In the genomic region with DNA sequence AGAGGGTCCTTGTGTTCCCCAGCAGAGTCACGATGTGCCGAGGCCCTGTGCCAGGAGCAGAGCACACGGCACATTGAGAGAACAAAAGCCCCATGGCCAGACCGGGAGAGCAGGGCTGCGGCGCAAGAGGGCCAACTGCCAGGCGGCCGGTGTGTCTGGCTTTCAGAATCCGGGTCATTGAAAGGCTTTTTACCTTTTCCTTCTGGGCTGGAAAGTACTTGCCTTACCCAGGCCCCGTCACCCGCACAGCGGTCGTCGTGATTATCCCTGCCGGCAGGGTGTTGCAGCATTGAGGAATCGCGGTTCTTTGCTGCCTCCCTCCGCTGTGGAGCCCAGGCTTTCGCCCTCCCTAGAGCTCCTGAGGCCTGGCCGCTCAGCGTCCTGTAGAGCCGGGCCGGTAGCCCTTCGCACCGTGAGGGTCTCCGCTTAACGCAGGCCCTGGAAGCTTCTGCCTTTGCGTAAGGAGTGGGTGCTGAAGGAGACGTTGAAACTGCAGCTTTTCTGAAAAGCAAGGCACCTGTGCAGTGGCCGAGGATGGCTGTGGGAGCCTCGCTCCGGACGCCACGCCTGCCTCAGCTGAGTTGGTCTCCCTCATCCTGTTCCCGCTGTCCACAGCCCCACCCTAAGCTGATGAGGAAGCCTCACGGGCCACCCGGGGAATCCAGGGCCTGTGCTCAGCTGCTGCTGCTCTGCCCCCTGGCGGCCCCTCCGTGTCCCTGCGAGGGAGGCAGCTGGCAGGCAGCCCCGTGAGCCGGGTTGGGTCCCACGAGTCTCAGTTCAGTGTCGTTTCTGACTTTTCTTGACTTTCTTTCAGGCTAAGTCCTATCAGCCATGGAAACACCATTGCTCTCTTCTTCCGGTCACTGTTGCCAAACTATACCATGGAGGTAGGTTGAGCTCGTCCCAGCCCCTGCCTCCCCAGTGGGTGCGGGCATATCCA, we compare ENCODE assay signal across 1 cellular context.
TF ChIP-seq lines count a peak whose summit lies in the region.

No MANE protein-coding gene starts in this region.

TF ChIP-seq in HepG2, 621 proteins besides CTCF, POLR2A, EP300 and RAD21 (continued from another document and continues in another):
- TF ChIP-seq, protein P1, sequence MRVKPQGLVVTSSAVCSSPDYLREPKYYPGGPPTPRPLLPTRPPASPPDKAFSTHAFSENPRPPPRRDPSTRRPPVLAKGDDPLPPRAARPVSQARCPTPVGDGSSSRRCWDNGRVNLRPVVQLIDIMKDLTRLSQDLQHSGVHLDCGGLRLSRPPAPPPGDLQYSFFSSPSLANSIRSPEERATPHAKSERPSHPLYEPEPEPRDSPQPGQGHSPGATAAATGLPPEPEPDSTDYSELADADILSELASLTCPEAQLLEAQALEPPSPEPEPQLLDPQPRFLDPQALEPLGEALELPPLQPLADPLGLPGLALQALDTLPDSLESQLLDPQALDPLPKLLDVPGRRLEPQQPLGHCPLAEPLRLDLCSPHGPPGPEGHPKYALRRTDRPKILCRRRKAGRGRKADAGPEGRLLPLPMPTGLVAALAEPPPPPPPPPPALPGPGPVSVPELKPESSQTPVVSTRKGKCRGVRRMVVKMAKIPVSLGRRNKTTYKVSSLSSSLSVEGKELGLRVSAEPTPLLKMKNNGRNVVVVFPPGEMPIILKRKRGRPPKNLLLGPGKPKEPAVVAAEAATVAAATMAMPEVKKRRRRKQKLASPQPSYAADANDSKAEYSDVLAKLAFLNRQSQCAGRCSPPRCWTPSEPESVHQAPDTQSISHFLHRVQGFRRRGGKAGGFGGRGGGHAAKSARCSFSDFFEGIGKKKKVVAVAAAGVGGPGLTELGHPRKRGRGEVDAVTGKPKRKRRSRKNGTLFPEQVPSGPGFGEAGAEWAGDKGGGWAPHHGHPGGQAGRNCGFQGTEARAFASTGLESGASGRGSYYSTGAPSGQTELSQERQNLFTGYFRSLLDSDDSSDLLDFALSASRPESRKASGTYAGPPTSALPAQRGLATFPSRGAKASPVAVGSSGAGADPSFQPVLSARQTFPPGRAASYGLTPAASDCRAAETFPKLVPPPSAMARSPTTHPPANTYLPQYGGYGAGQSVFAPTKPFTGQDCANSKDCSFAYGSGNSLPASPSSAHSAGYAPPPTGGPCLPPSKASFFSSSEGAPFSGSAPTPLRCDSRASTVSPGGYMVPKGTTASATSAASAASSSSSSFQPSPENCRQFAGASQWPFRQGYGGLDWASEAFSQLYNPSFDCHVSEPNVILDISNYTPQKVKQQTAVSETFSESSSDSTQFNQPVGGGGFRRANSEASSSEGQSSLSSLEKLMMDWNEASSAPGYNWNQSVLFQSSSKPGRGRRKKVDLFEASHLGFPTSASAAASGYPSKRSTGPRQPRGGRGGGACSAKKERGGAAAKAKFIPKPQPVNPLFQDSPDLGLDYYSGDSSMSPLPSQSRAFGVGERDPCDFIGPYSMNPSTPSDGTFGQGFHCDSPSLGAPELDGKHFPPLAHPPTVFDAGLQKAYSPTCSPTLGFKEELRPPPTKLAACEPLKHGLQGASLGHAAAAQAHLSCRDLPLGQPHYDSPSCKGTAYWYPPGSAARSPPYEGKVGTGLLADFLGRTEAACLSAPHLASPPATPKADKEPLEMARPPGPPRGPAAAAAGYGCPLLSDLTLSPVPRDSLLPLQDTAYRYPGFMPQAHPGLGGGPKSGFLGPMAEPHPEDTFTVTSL (CRISPR knock-in tag; IDR thresholded peaks at IDR 0.05; ENCODE audit: borderline replicate concordance) = no peak
- TF ChIP-seq, protein P2, sequence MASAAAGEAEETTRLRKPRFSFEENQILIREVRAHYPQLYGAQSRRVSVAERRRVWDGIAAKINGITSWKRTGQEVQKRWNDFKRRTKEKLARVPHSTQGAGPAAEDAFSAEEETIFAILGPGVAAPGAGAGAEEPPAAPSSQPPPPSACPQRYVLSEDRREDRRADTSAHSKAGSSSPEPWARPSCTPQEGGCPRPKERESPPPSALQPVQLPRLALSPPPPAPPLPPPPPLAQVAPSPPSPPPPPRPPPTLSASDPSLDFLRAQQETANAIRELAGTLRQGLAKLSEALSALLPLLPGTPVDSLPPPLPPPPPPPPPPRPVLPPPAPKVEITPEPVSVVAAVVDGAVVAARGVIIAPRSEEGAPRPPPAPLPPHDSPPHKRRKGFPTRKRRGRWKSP (CRISPR knock-in tag; IDR thresholded peaks at IDR 0.05) = no peak
- TF ChIP-seq ZNF354B (CRISPR knock-in tag; IDR thresholded peaks at IDR 0.05) = no peak
- TF ChIP-seq HMGA1 (CRISPR knock-in tag; conservative IDR thresholded peaks at IDR 0.05) = no peak
- no peak for TF ChIP-seq ZNF3 (CRISPR knock-in tag; IDR thresholded peaks at IDR 0.05)
- TF ChIP-seq, protein P3, sequence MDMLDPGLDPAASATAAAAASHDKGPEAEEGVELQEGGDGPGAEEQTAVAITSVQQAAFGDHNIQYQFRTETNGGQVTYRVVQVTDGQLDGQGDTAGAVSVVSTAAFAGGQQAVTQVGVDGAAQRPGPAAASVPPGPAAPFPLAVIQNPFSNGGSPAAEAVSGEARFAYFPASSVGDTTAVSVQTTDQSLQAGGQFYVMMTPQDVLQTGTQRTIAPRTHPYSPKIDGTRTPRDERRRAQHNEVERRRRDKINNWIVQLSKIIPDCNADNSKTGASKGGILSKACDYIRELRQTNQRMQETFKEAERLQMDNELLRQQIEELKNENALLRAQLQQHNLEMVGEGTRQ (IDR thresholded peaks at IDR 0.05; ENCODE audit: low read depth, low read length) = no peak
- TF ChIP-seq, protein P3 (CRISPR knock-in tag; IDR thresholded peaks at IDR 0.05; ENCODE audit: borderline replicate concordance) = no peak
- TF ChIP-seq ZNF792 (CRISPR knock-in tag; IDR thresholded peaks at IDR 0.05) = no peak
- peak; percentile 22; the same call in 1 of the 2 replicates for TF ChIP-seq SRY (CRISPR knock-in tag; IDR thresholded peaks at IDR 0.05)
- TF ChIP-seq ZNF468 (CRISPR knock-in tag; IDR thresholded peaks at IDR 0.05) = no peak
- no peak for TF ChIP-seq ZSCAN30 (CRISPR knock-in tag; IDR thresholded peaks at IDR 0.05)
- TF ChIP-seq ZNF607 (CRISPR knock-in tag; IDR thresholded peaks at IDR 0.05; ENCODE audit: borderline replicate concordance) = no peak
- TF ChIP-seq, protein P4, sequence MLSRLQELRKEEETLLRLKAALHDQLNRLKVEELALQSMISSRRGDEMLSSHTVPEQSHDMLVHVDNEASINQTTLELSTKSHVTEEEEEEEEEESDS (CRISPR knock-in tag; IDR thresholded peaks at IDR 0.05; ENCODE audit: borderline replicate concordance) = no peak
- TF ChIP-seq ADNP (CRISPR knock-in tag; IDR thresholded peaks at IDR 0.05) = no peak
- TF ChIP-seq, protein P5, sequence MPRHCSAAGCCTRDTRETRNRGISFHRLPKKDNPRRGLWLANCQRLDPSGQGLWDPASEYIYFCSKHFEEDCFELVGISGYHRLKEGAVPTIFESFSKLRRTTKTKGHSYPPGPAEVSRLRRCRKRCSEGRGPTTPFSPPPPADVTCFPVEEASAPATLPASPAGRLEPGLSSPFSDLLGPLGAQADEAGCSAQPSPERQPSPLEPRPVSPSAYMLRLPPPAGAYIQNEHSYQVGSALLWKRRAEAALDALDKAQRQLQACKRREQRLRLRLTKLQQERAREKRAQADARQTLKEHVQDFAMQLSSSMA (CRISPR knock-in tag; IDR thresholded peaks at IDR 0.05) = no peak
- TF ChIP-seq CBX1 (IDR thresholded peaks at IDR 0.05; ENCODE audit: low read depth) = no peak
- TF ChIP-seq, protein P6, sequence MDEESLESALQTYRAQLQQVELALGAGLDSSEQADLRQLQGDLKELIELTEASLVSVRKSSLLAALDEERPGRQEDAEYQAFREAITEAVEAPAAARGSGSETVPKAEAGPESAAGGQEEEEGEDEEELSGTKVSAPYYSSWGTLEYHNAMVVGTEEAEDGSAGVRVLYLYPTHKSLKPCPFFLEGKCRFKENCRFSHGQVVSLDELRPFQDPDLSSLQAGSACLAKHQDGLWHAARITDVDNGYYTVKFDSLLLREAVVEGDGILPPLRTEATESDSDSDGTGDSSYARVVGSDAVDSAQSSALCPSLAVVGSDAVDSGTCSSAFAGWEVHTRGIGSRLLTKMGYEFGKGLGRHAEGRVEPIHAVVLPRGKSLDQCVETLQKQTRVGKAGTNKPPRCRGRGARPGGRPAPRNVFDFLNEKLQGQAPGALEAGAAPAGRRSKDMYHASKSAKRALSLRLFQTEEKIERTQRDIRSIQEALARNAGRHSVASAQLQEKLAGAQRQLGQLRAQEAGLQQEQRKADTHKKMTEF (CRISPR knock-in tag; IDR thresholded peaks at IDR 0.05) = peak; percentile 52; the same call in 1 of the 2 replicates
- no peak for TF ChIP-seq ZBTB8A (CRISPR knock-in tag; IDR thresholded peaks at IDR 0.05; ENCODE audit: borderline replicate concordance, low read depth)
- TF ChIP-seq, protein P7, sequence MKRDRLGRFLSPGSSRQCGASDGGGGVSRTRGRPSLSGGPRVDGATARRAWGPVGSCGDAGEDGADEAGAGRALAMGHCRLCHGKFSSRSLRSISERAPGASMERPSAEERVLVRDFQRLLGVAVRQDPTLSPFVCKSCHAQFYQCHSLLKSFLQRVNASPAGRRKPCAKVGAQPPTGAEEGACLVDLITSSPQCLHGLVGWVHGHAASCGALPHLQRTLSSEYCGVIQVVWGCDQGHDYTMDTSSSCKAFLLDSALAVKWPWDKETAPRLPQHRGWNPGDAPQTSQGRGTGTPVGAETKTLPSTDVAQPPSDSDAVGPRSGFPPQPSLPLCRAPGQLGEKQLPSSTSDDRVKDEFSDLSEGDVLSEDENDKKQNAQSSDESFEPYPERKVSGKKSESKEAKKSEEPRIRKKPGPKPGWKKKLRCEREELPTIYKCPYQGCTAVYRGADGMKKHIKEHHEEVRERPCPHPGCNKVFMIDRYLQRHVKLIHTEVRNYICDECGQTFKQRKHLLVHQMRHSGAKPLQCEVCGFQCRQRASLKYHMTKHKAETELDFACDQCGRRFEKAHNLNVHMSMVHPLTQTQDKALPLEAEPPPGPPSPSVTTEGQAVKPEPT (CRISPR knock-in tag; IDR thresholded peaks at IDR 0.05; ENCODE audit: low read depth) = no peak
- TF ChIP-seq XRCC5 (optimal IDR thresholded peaks at IDR 0.05; ENCODE audit: low read length) = peak; percentile 95
- TF ChIP-seq ZNF709 (CRISPR knock-in tag; IDR thresholded peaks at IDR 0.05) = no peak
- TF ChIP-seq CEBPG (CRISPR knock-in tag; IDR thresholded peaks at IDR 0.05) = no peak
- TF ChIP-seq, protein P8, sequence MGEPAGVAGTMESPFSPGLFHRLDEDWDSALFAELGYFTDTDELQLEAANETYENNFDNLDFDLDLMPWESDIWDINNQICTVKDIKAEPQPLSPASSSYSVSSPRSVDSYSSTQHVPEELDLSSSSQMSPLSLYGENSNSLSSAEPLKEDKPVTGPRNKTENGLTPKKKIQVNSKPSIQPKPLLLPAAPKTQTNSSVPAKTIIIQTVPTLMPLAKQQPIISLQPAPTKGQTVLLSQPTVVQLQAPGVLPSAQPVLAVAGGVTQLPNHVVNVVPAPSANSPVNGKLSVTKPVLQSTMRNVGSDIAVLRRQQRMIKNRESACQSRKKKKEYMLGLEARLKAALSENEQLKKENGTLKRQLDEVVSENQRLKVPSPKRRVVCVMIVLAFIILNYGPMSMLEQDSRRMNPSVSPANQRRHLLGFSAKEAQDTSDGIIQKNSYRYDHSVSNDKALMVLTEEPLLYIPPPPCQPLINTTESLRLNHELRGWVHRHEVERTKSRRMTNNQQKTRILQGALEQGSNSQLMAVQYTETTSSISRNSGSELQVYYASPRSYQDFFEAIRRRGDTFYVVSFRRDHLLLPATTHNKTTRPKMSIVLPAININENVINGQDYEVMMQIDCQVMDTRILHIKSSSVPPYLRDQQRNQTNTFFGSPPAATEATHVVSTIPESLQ (CRISPR knock-in tag; conservative IDR thresholded peaks at IDR 0.05) = no peak
- TF ChIP-seq ZNF484 (CRISPR knock-in tag; IDR thresholded peaks at IDR 0.05; ENCODE audit: borderline replicate concordance, low read depth) = no peak
- TF ChIP-seq, protein P9, sequence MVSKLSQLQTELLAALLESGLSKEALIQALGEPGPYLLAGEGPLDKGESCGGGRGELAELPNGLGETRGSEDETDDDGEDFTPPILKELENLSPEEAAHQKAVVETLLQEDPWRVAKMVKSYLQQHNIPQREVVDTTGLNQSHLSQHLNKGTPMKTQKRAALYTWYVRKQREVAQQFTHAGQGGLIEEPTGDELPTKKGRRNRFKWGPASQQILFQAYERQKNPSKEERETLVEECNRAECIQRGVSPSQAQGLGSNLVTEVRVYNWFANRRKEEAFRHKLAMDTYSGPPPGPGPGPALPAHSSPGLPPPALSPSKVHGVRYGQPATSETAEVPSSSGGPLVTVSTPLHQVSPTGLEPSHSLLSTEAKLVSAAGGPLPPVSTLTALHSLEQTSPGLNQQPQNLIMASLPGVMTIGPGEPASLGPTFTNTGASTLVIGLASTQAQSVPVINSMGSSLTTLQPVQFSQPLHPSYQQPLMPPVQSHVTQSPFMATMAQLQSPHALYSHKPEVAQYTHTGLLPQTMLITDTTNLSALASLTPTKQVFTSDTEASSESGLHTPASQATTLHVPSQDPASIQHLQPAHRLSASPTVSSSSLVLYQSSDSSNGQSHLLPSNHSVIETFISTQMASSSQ (IDR thresholded peaks at IDR 0.05; ENCODE audit: low read depth) = no peak
- TF ChIP-seq, protein P9 (CRISPR knock-in tag; IDR thresholded peaks at IDR 0.05; ENCODE audit: borderline replicate concordance) = 0 out of 2 replicates have a peak, but pooled peaks have one; percentile 28
- peak; percentile 85 for TF ChIP-seq SPEN (CRISPR knock-in tag; IDR thresholded peaks at IDR 0.05; ENCODE audit: low read depth)
- no peak; the same call in 1 of the 2 replicates for TF ChIP-seq ZNF556 (CRISPR knock-in tag; IDR thresholded peaks at IDR 0.05; ENCODE audit: borderline replicate concordance)
- no peak for TF ChIP-seq PAX8 (CRISPR knock-in tag; IDR thresholded peaks at IDR 0.05; ENCODE audit: borderline replicate concordance)
- TF ChIP-seq KDM5B (CRISPR knock-in tag; IDR thresholded peaks at IDR 0.05; ENCODE audit: borderline replicate concordance) = peak; percentile 56; the same call in 1 of the 2 replicates
- peak; percentile 78 for TF ChIP-seq EEA1 (CRISPR knock-in tag; IDR thresholded peaks at IDR 0.05; ENCODE audit: borderline replicate concordance)
- TF ChIP-seq TGIF2 (CRISPR knock-in tag; IDR thresholded peaks at IDR 0.05) = no peak
- TF ChIP-seq SNAPC2 (CRISPR knock-in tag; IDR thresholded peaks at IDR 0.05) = no peak
